12 cellular contexts compared by ENCODE assay signal in genomic region chr2:178484245-178485041, GRCh38. TPM values are rescaled to one million over a fixed set of nuclear protein-coding genes. Genes with fewer than 3 reads are reported as not detected.
DNase-seq lines count a peak whose midpoint lies in the region; ATAC-seq, FAIRE-seq and TF ChIP-seq lines count a peak whose summit lies in the region.
"Had no signal": no experiment of that assay in that cellular context is flagged by ENCODE, and none has a peak within 500 bp of the region (broad histone marks: within the 10 kb centered on the region; RNA-seq: fewer than 3 reads in every experiment).

No MANE protein-coding gene starts in this region.

- DNase-seq in DMS153 (lab: John Stamatoyannopoulos, UW) (peak; percentile 64), NCI-H146 (lab: John Stamatoyannopoulos, UW) (peak; percentile 80), astrocyte (ENCODE audit: low read depth) (peak; percentile 39), left kidney (ENCODE audit: low read depth, low spot score) (peak; percentile 3), activated T-cell treated with anti-CD3 and anti-CD28 coated beads for 4 hours (no peak), epidermal melanocyte (ENCODE audit: insufficient read length, low spot score) (no peak), natural killer cell (no peak)
- DNase-seq: activated naive CD8-positive, alpha-beta T cell treated with anti-CD3 and anti-CD28 coated beads, Interleukin-2, amount 10 ng/mL, durations not matched to agents 7 days and 5 days; CD4-positive, CD25-positive, alpha-beta regulatory T cell; NCI-H524 treated with DMSO at 0.1 percent for 48 hours had no signal

- H3K36me3 ChIP-seq in astrocyte (ENCODE audit: insufficient read depth, low read length): peaks cover 2% of the 10 kb centered on the region

- peaks cover 7% of the 10 kb centered on the region for H3K36me3 Mint-ChIP-seq in astrocyte (ENCODE audit: low read depth, unreplicated experiment)
- peaks cover 5% of the 10 kb centered on the region for H3K36me3 Mint-ChIP-seq in natural killer cell

- H3K9me3 ChIP-seq in astrocyte (ENCODE audit: insufficient read depth, low read depth, low read length): no peaks in the 10 kb centered on the region

- no peak overlapping the region for H3K4me3 ChIP-seq in astrocyte (ENCODE audit: insufficient read depth, low read depth, low read length)

- intact Hi-C loops in natural killer cell (cut with micrococcal nuclease): no loop called here

- H3K4me3 Mint-ChIP-seq in astrocyte (ENCODE audit: unreplicated experiment) (no peak overlapping the region), natural killer cell (no peak overlapping the region)
- H3K4me3 Mint-ChIP-seq: activated naive CD8-positive, alpha-beta T cell treated with anti-CD3 and anti-CD28 coated beads, Interleukin-2, amount 10 ng/mL, durations not matched to agents 7 days and 5 days had no signal

- H3K27ac Mint-ChIP-seq in astrocyte (ENCODE audit: unreplicated experiment): no peak overlapping the region
- no peak overlapping the region for H3K27ac Mint-ChIP-seq in natural killer cell
- H3K27ac Mint-ChIP-seq: activated naive CD8-positive, alpha-beta T cell treated with anti-CD3 and anti-CD28 coated beads, Interleukin-2, amount 10 ng/mL, durations not matched to agents 7 days and 5 days; CD4-positive, CD25-positive, alpha-beta regulatory T cell had no signal

- H3K27me3 Mint-ChIP-seq in astrocyte (ENCODE audit: low read depth, unreplicated experiment): no peaks in the 10 kb centered on the region
- H3K27me3 Mint-ChIP-seq in natural killer cell (ENCODE audit: low read depth in 2 of 2): no peaks in the 10 kb centered on the region
- H3K27me3 Mint-ChIP-seq: activated naive CD8-positive, alpha-beta T cell treated with anti-CD3 and anti-CD28 coated beads, Interleukin-2, amount 10 ng/mL, durations not matched to agents 7 days and 5 days had no signal

- no peak overlapping the region for H3K9ac ChIP-seq in astrocyte (ENCODE audit: low read length)

- peaks cover 14% of the 10 kb centered on the region for H3K4me1 Mint-ChIP-seq in astrocyte (ENCODE audit: low read depth, unreplicated experiment)
- H3K4me1 Mint-ChIP-seq in natural killer cell: peaks cover 43 to 74% of the 10 kb centered on the region in 2 donors

- no peak overlapping the region for H2AFZ ChIP-seq in astrocyte (ENCODE audit: low read depth, low read length)

- no peaks in the 10 kb centered on the region for H3K27me3 ChIP-seq in astrocyte (ENCODE audit: insufficient read depth, low read length)

- H3K27ac ChIP-seq in astrocyte (ENCODE audit: low read depth, low read length): no peak overlapping the region

- TF ChIP-seq CTCF in astrocyte (IDR thresholded peaks at IDR 0.05; ENCODE audit: insufficient read depth, low read depth, low read length): no peak
- no peak for TF ChIP-seq CTCF in natural killer cell (IDR thresholded peaks at IDR 0.05)

- peaks cover 30% of the 10 kb centered on the region for H3K4me1 ChIP-seq in astrocyte (ENCODE audit: insufficient read depth, low read length)

- peaks cover 66% of the 10 kb centered on the region for H4K20me1 ChIP-seq in astrocyte (ENCODE audit: insufficient read depth, low read length)

- ATAC-seq in HG03196 (IDR thresholded peaks at IDR 0.05; ENCODE audit: unreplicated experiment) (no peak), natural killer cell (no peak)
- ATAC-seq: activated CD4-positive, CD25-positive, alpha-beta regulatory T cell treated with anti-CD3 and anti-CD28 coated beads, Interleukin-2, amount 50 U/mL, for 24 hours had no signal

- peak overlapping the region; percentile 37 for H3K4me2 ChIP-seq in astrocyte (ENCODE audit: low read length)

- peaks cover 83% of the 10 kb centered on the region for H3K79me2 ChIP-seq in astrocyte (ENCODE audit: insufficient read depth, low read length)

- H3K9me3 Mint-ChIP-seq in astrocyte (ENCODE audit: unreplicated experiment): no peaks in the 10 kb centered on the region
- no peaks in the 10 kb centered on the region for H3K9me3 Mint-ChIP-seq in natural killer cell
- H3K9me3 Mint-ChIP-seq: activated naive CD8-positive, alpha-beta T cell treated with anti-CD3 and anti-CD28 coated beads, Interleukin-2, amount 10 ng/mL, durations not matched to agents 7 days and 5 days; CD4-positive, CD25-positive, alpha-beta regulatory T cell had no signal

- FAIRE-seq in astrocyte (lab: Jason Lieb, UNC): no peak

RNA-seq across cellular contexts. Expression of gene PLEKHA3, which starts 4.2 kb away (rescaled TPM):
- 41.0 and 42.1 TPM in 2 replicates for total RNA-seq in astrocyte
- total RNA-seq in natural killer cell: 10 to 100 TPM; 22.6 to 39.1 (median 34.5) TPM

RNA-seq across cellular contexts. Expression of gene FKBP7, which starts 6.0 kb away (rescaled TPM):
- 45.1 and 58.5 TPM in 2 replicates for total RNA-seq in astrocyte
- 1 to 10 TPM; 1.1 to 1.3 (median 1.1) TPM for total RNA-seq in natural killer cell

RNA-seq across cellular contexts. Expression of gene PJVK, which starts 33.3 kb away (rescaled TPM):
- total RNA-seq in astrocyte (2.4 and 3.4 TPM in 2 replicates), natural killer cell (1 to 10 TPM; 1.3 to 2.7 (median 2.5) TPM)

RNA-seq across cellular contexts. Expression of gene PRKRA, which starts 33.5 kb away (rescaled TPM):
- total RNA-seq in astrocyte (43.2 and 47.9 TPM in 2 replicates), natural killer cell (10 to 100 TPM; 42.1 to 48.3 (median 44.0) TPM)

Comparison
In these comparisons a context has a peak if more than half of its experiments do, and no peak if none do; other contexts are left out.
1. DNase-seq: peak in DMS153 (single experiment), NCI-H146 (single experiment), astrocyte (single experiment) and left kidney (single experiment); none in activated T-cell treated with anti-CD3 and anti-CD28 coated beads for 4 hours (single experiment), epidermal melanocyte (single experiment) and natural killer cell (single experiment).
2. RNA of gene FKBP7, which starts 6.0 kb away (total RNA-seq): 45.1 to 58.5 TPM in astrocyte; 1.1 to 1.3 TPM in natural killer cell; every median in the first group is over 10 times any median in the second.